In genomic region chr6:106973018-106973840, GRCh38 we compare ENCODE assay signal across 8 cellular contexts. TPM values are rescaled to one million over a fixed set of nuclear protein-coding genes. Genes with fewer than 3 reads are reported as not detected.
DNase-seq lines count a peak whose midpoint lies in the region; ATAC-seq and TF ChIP-seq lines count a peak whose summit lies in the region.

No MANE protein-coding gene starts in this region.

- H3K27ac ChIP-seq in substantia nigra (ENCODE audit: low read depth, low read length, poor library complexity, severe bottlenecking) = no peak overlapping the region

- peaks cover 4% of the 10 kb centered on the region for H3K4me1 ChIP-seq in endocrine pancreas (ENCODE audit: control insufficient read depth, insufficient read depth, low read length)

- TF ChIP-seq CTCF in GM06990 (IDR thresholded peaks at IDR 0.05; ENCODE audit: insufficient read depth, low read length, poor library complexity, severe bottlenecking) (no peak), neural crest cell (conservative IDR thresholded peaks at IDR 0.05) (no peak)

- peak overlapping the region; percentile 98 for H3K27ac Mint-ChIP-seq in neural crest cell (ENCODE audit: unreplicated experiment)

- H3K4me3 ChIP-seq in GM06990 (replicated peaks; ENCODE audit: low read depth, low read length) (peak overlapping the region; percentile 45), endocrine pancreas (ENCODE audit: control insufficient read depth, insufficient read depth, low read length) (peak overlapping the region; percentile 68)

- DNase-seq in GM06990 (ENCODE audit: extremely low read depth, insufficient read length) (no peak), NCI-H2171 treated with DMSO at 0.1 percent for 48 hours (lab: John Stamatoyannopoulos, UW) (peak; percentile 43), neural crest cell (ENCODE audit: low read depth, low spot score) (peak; percentile 30), substantia nigra (lab: John Stamatoyannopoulos, UW) (no peak)
- no peak for DNase-seq in activated CD4-positive, alpha-beta T cell treated with anti-CD3 and anti-CD28 coated beads, Interleukin-2, amount 50 U/mL, for 1 hour

- H3K9me3 Mint-ChIP-seq in neural crest cell = no peaks in the 10 kb centered on the region

- ATAC-seq in HG02981 (IDR thresholded peaks at IDR 0.05; ENCODE audit: unreplicated experiment) (no peak), GM21529 (IDR thresholded peaks at IDR 0.05; ENCODE audit: unreplicated experiment) (no peak)

- H3K4me1 Mint-ChIP-seq in neural crest cell = peaks cover 31% of the 10 kb centered on the region

- peak overlapping the region; percentile 98 for H3K4me3 Mint-ChIP-seq in neural crest cell

- H3K9ac ChIP-seq in endocrine pancreas (ENCODE audit: control insufficient read depth, insufficient read depth, low read length) = peak overlapping the region; percentile 60

- H3K36me3 ChIP-seq in GM06990 (ENCODE audit: control insufficient read depth, insufficient read depth, low read length) (no peaks in the 10 kb centered on the region), endocrine pancreas (ENCODE audit: control insufficient read depth, insufficient read depth, low read length) (no peaks in the 10 kb centered on the region)

- no peaks in the 10 kb centered on the region; the same call in none of the 2 replicates for H3K27me3 ChIP-seq in GM06990 (replicated peaks; ENCODE audit: control insufficient read depth, insufficient read depth, low read length)
- no peaks in the 10 kb centered on the region for H3K27me3 ChIP-seq in endocrine pancreas (ENCODE audit: control insufficient read depth, insufficient read depth, low read length)

- H3K36me3 Mint-ChIP-seq in neural crest cell (ENCODE audit: low read depth) = peaks cover 27% of the 10 kb centered on the region

- peaks cover 35% of the 10 kb centered on the region for H3K27me3 Mint-ChIP-seq in neural crest cell (ENCODE audit: low read depth)

- H3K9me3 ChIP-seq in endocrine pancreas (ENCODE audit: control insufficient read depth, low read length) = no peaks in the 10 kb centered on the region

RNA-seq across cellular contexts. Expression of gene CD24, which starts 1.3 kb away (rescaled TPM):
- total RNA-seq in neural crest cell = 333 and 352 TPM in 2 replicates

RNA-seq across cellular contexts. Expression of gene MTRES1, which starts 54.8 kb away (rescaled TPM):
- total RNA-seq in neural crest cell = 23.5 and 23.7 TPM in 2 replicates

Comparison
In these comparisons a context has a peak if more than half of its experiments do, and no peak if none do; other contexts are left out.
1. DNase-seq: peak in NCI-H2171 treated with DMSO at 0.1 percent for 48 hours (single experiment) and neural crest cell (single experiment); none in GM06990 (single experiment), substantia nigra (0 of 49) and activated CD4-positive, alpha-beta T cell treated with anti-CD3 and anti-CD28 coated beads, Interleukin-2, amount 50 U/mL, for 1 hour (single experiment).